1 cellular context compared by ENCODE assay signal in the genomic region with DNA sequence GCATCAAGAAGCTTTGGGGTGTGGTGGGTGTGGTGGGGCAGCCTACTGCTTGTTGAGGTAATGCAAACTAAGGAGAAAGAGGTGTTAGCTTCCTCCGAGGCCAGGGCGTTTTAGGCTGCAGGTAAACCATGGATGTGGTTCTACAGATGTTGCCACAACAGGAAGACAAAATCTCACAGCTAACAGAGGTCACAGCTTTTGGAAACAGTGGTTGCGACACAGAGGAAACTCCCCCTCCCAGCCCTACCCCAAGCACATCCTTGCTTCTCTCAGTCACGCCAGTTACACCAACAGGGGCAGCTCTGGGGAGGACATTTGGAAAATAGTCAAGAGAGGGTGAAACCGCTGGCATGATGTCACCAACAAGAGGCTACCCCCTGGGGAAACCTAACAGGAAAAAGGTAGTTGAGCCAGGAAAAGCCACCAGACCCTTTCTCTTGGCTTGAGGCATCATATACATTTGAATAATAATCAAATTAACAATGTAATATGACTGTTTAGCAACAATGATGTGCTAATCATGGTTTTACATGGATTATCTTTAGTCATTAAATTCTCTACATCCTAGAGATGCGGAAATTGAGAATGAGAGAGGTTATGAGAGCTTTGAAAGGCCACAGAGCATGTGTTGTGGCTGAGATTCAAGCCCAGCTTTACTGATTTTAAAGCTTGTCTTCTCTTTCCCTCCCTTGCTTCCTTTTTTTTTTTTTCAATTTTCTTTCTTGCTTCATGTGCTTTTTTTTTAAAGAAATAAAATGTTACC.
TF ChIP-seq lines count a peak whose summit lies in the region.

No MANE protein-coding gene starts in this region.

TF ChIP-seq in GM23338, 12 proteins besides CTCF, POLR2A, EP300 and RAD21 (continued from another document):
- TF ChIP-seq ZNF462 (CRISPR knock-in tag; IDR thresholded peaks at IDR 0.05), result no peak
- no peak for TF ChIP-seq ZNF331 (CRISPR knock-in tag; IDR thresholded peaks at IDR 0.05; ENCODE audit: low read depth)
- TF ChIP-seq ZNF114 (CRISPR knock-in tag; IDR thresholded peaks at IDR 0.05), result no peak
- TF ChIP-seq NANOG (IDR thresholded peaks at IDR 0.05; ENCODE audit: borderline replicate concordance), result no peak
- TF ChIP-seq POLR2AphosphoS5 (IDR thresholded peaks at IDR 0.05; ENCODE audit: low read depth), result no peak
- no peak for TF ChIP-seq CREB1 (CRISPR knock-in tag; IDR thresholded peaks at IDR 0.05; ENCODE audit: low read depth)
- TF ChIP-seq REST (IDR thresholded peaks at IDR 0.05; ENCODE audit: unreplicated experiment), result no peak
- no peak for TF ChIP-seq STAT1 (IDR thresholded peaks at IDR 0.05; ENCODE audit: unreplicated experiment)
- TF ChIP-seq, protein P1, sequence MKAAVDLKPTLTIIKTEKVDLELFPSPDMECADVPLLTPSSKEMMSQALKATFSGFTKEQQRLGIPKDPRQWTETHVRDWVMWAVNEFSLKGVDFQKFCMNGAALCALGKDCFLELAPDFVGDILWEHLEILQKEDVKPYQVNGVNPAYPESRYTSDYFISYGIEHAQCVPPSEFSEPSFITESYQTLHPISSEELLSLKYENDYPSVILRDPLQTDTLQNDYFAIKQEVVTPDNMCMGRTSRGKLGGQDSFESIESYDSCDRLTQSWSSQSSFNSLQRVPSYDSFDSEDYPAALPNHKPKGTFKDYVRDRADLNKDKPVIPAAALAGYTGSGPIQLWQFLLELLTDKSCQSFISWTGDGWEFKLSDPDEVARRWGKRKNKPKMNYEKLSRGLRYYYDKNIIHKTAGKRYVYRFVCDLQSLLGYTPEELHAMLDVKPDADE (IDR thresholded peaks at IDR 0.05), result no peak
- TF ChIP-seq EZH2phosphoT487 (IDR thresholded peaks at IDR 0.05; ENCODE audit: unreplicated experiment), result no peak
